26 cellular contexts compared by ENCODE assay signal in genomic region chrX:40165861-40166260, GRCh38.
"Had no signal": no experiment of that assay in that cellular context is flagged by ENCODE, and none has a peak within 500 bp of the region (broad histone marks: within the 10 kb centered on the region; RNA-seq: fewer than 3 reads in every experiment).

No MANE protein-coding gene starts in this region.

- H3K27ac ChIP-seq: breast epithelium, colonic mucosa, dorsolateral prefrontal cortex, hepatocyte, left ventricle myocardium inferior, prostate gland, thyroid gland, upper lobe of right lung, VCaP had no signal

- H3K4me3 ChIP-seq: breast epithelium, colonic mucosa, dorsolateral prefrontal cortex, hepatocyte, left ventricle myocardium inferior, prostate gland, thyroid gland, upper lobe of right lung had no signal

- DNase-seq: activated CD4-positive, alpha-beta T cell treated with anti-CD3 and anti-CD28 coated beads for 1 hour; activated CD4-positive, alpha-beta T cell treated with anti-CD3 and anti-CD28 coated beads, Interleukin-2, amount 50 U/mL, for 48 hours; activated CD8-positive, alpha-beta memory T cell treated with anti-CD3 and anti-CD28 coated beads, Interleukin-2, amount 50 U/mL, for 48 hours; activated naive CD4-positive, alpha-beta T cell; activated naive CD8-positive, alpha-beta T cell treated with anti-CD3 and anti-CD28 coated beads, Interleukin-2, amount 10 ng/mL, durations not matched to agents 7 days and 5 days; activated T-cell treated with anti-CD3 and anti-CD28 coated beads, Interleukin-2, amount 50 U/mL, for 4 hours; colonic mucosa; effector memory CD8-positive, alpha-beta T cell; left ventricle myocardium inferior; mammary epithelial cell; occipital lobe; substantia nigra; thyroid gland; upper lobe of right lung had no signal

- H3K4me1 ChIP-seq: breast epithelium, colonic mucosa, prostate gland, upper lobe of right lung had no signal

- H3K9me3 ChIP-seq: breast epithelium, colonic mucosa, left ventricle myocardium inferior, prostate gland, thyroid gland, upper lobe of right lung had no signal

- H3K36me3 ChIP-seq: breast epithelium, colonic mucosa, left ventricle myocardium inferior, prostate gland, thyroid gland, upper lobe of right lung had no signal

- ATAC-seq: activated T-cell treated with anti-CD3 and anti-CD28 coated beads, Interleukin-2, amount 50 U/mL, for 4 hours; effector memory CD8-positive, alpha-beta T cell; esophagus mucosa; upper lobe of right lung had no signal

- H3K4me3 Mint-ChIP-seq: activated T-cell treated with anti-CD3 and anti-CD28 coated beads, Interleukin-2, amount 50 U/mL, for 4 hours; central memory CD8-positive, alpha-beta T cell had no signal

- H3K36me3 Mint-ChIP-seq: activated naive CD8-positive, alpha-beta T cell treated with anti-CD3 and anti-CD28 coated beads, Interleukin-2, amount 10 ng/mL, durations not matched to agents 7 days and 5 days; mesothelial cell of epicardium had no signal

- H3K27ac Mint-ChIP-seq: effector memory CD8-positive, alpha-beta T cell had no signal

- FAIRE-seq: endothelial cell of umbilical vein, frontal cortex had no signal

- H3K9me3 Mint-ChIP-seq: activated naive CD8-positive, alpha-beta T cell treated with anti-CD3 and anti-CD28 coated beads, Interleukin-2, amount 10 ng/mL, durations not matched to agents 7 days and 5 days; activated T-cell treated with anti-CD3 and anti-CD28 coated beads, Interleukin-2, amount 50 U/mL, for 4 hours; activated T-helper 2 cell treated with anti-CD3 and anti-CD28 coated beads, Interferon-gamma antibody, Interleukin-2, Interleukin-4, amounts not matched to agents 10 μg/mL and 5 μg/mL and 100 μg/mL, durations not matched to agents 14 hours and 24 hours and 36 hours; central memory CD8-positive, alpha-beta T cell; effector memory CD8-positive, alpha-beta T cell; stimulated activated naive CD8-positive, alpha-beta T cell treated with anti-CD3 and anti-CD28 coated beads, Interleukin-15, Interleukin-2, amounts not matched to agents 100 ng/mL and 50 ng/mL, for 24 hours had no signal

- H2AFZ ChIP-seq: hepatocyte had no signal

- H3K4me2 ChIP-seq: hepatocyte had no signal

- H3K27me3 ChIP-seq: thyroid gland, upper lobe of right lung had no signal

- H3K27me3 Mint-ChIP-seq: activated naive CD8-positive, alpha-beta T cell treated with anti-CD3 and anti-CD28 coated beads, Interleukin-2, amount 10 ng/mL, durations not matched to agents 7 days and 5 days; central memory CD8-positive, alpha-beta T cell; effector memory CD8-positive, alpha-beta T cell; stimulated activated naive CD8-positive, alpha-beta T cell treated with anti-CD3 and anti-CD28 coated beads, Interleukin-15, Interleukin-2, amounts not matched to agents 100 ng/mL and 50 ng/mL, for 24 hours had no signal
